Comparison of ENCODE assay signal across 8 cellular contexts in genomic region chr7:118214051-118214832, GRCh38. TPM values are rescaled to one million over a fixed set of nuclear protein-coding genes. Genes with fewer than 3 reads are reported as not detected.
DNase-seq lines count a peak whose midpoint lies in the region; ATAC-seq and TF ChIP-seq lines count a peak whose summit lies in the region.

No MANE protein-coding gene starts in this region.

- peaks cover 11 to 13% of the 10 kb centered on the region in 2 donors for H3K4me1 Mint-ChIP-seq in natural killer cell

- H3K4me1 ChIP-seq in stomach, result peaks cover 0 to 18% (median 5%) of the 10 kb centered on the region in 4 donors

- intact Hi-C loops in natural killer cell (cut with micrococcal nuclease) (loop anchor here (1.0 kb wide), 1 partner anchor 30 kb away; the partner anchor contains the start of gene LSM8), stomach (cut with DNase I; ENCODE audit: low total_unique reads) (no loop called here)

- no peaks in the 10 kb centered on the region for H3K36me3 Mint-ChIP-seq in natural killer cell

- TF ChIP-seq CTCF in epithelial cell of proximal tubule (conservative IDR thresholded peaks at IDR 0.05; ENCODE audit: low read depth, low read length) (no peak), natural killer cell (IDR thresholded peaks at IDR 0.05) (no peak), stomach (IDR thresholded peaks at IDR 0.05) (no peak)

- peak overlapping the region in 2 of 5 donors; percentile 47 to 59 for H3K27ac ChIP-seq in stomach

- peaks cover 0 to 7% (median 0%) of the 10 kb centered on the region in 3 donors for H3K27me3 ChIP-seq in stomach

- H3K27me3 Mint-ChIP-seq in natural killer cell (ENCODE audit: low read depth in 2 of 2), result peaks cover 0 to 19% of the 10 kb centered on the region in 2 donors

- peak overlapping the region; percentile 78 for H3K4me3 ChIP-seq in epithelial cell of proximal tubule (ENCODE audit: low read depth, low read length)
- H3K4me3 ChIP-seq in stomach, result peak overlapping the region; percentile 47 to 60 (median 54)

- 4 to 19% (median 7%) methylated on average over 35 to 49 of the region's 49 CpGs for WGBS in stomach, 5 donors

- H3K9me3 ChIP-seq in stomach, result no peaks in the 10 kb centered on the region

- no peak for TF ChIP-seq POLR2A in stomach (IDR thresholded peaks at IDR 0.05)

- H3K9me3 Mint-ChIP-seq in natural killer cell, result no peaks in the 10 kb centered on the region

- peak overlapping the region; percentile 85 for H3K4me3 Mint-ChIP-seq in natural killer cell

- H3K36me3 ChIP-seq in stomach, result no peaks in the 10 kb centered on the region

- ATAC-seq in GM18519 (IDR thresholded peaks at IDR 0.05; ENCODE audit: low FRiP score, unreplicated experiment) (peak; percentile 92), HG03039 (IDR thresholded peaks at IDR 0.05; ENCODE audit: unreplicated experiment) (peak; percentile 94), natural killer cell (peak; percentile 78 to 95 (median 88))

- TF ChIP-seq EP300 in stomach (IDR thresholded peaks at IDR 0.05), result no peak

- H3K27ac Mint-ChIP-seq in natural killer cell, result peak overlapping the region; percentile 43 to 73

- peak; percentile 20 for DNase-seq in 8988T
- DNase-seq in NCI-H526 (lab: John Stamatoyannopoulos, UW), result peak; percentile 69 to 90
- peak; percentile 76 for DNase-seq in activated CD8-positive, alpha-beta memory T cell treated with anti-CD3 and anti-CD28 coated beads, Interleukin-2, amount 50 U/mL, for 1 hour (ENCODE audit: extremely low read depth)
- DNase-seq in epithelial cell of proximal tubule (ENCODE audit: low read depth), result no peak
- DNase-seq in natural killer cell, result peak; percentile 54
- DNase-seq in stomach, result peak; percentile 58

RNA-seq across cellular contexts. Expression of gene ANKRD7, which starts 10.3 kb away (rescaled TPM):
- total RNA-seq in epithelial cell of proximal tubule (0.69 and 1.5 TPM in 2 replicates), natural killer cell (not detected), stomach (1 to 10 TPM in 2 of 5 donors, not detected in 3; 2.0 to 4.2 TPM)
- 1 to 10 TPM in 1 of 3 donors, not detected in 2; 1.3 TPM for polyA plus RNA-seq in stomach

RNA-seq across cellular contexts. Expression of gene LSM8, which starts 30.3 kb away (rescaled TPM):
- total RNA-seq in epithelial cell of proximal tubule, result 43.0 and 91.1 TPM in 2 replicates
- 10 to 100 TPM; 43.5 to 55.8 (median 44.7) TPM for total RNA-seq in natural killer cell
- total RNA-seq in stomach, result 10 to 100 TPM in 4 of 5 donors, under 1 TPM in 1; 0.58 to 58.0 (median 29.9) TPM
- polyA plus RNA-seq in stomach, result 10 to 100 TPM; 21.9 to 35.2 (median 24.9) TPM
